Comparison of ENCODE assay signal across 8 cellular contexts in genomic region chr3:133040696-133041523, GRCh38. TPM values are rescaled to one million over a fixed set of nuclear protein-coding genes. Genes with fewer than 3 reads are reported as not detected.
DNase-seq lines count a peak whose midpoint lies in the region; ATAC-seq and TF ChIP-seq lines count a peak whose summit lies in the region.

No MANE protein-coding gene starts in this region.

- peaks cover 50% of the 10 kb centered on the region for H3K27me3 Mint-ChIP-seq in T-helper 17 cell

- H3K4me3 ChIP-seq in fibroblast of villous mesenchyme (ENCODE audit: low read depth, low read length) = no peak overlapping the region

- DNase-seq in DMS 273 treated with DMSO at 0.1 percent for 48 hours (lab: John Stamatoyannopoulos, UW) (peak; percentile 76), NCI-H187 (lab: John Stamatoyannopoulos, UW) (peak; percentile 59 to 68), UCSD-AML1 (lab: John Stamatoyannopoulos, UW; ENCODE audit: unreplicated experiment) (peak; percentile 58), fibroblast of villous mesenchyme (ENCODE audit: low read depth) (peak; percentile 63), omental fat pad (ENCODE audit: low spot score) (no peak), T-helper 17 cell (no peak)

- peak; percentile 80 for TF ChIP-seq CTCF in fibroblast of villous mesenchyme (IDR thresholded peaks at IDR 0.05; ENCODE audit: insufficient read depth, low read depth, low read length)
- TF ChIP-seq CTCF in omental fat pad (IDR thresholded peaks at IDR 0.05) = no peak

- peak; percentile 51 for ATAC-seq in GM21619 (IDR thresholded peaks at IDR 0.05; ENCODE audit: unreplicated experiment)
- peak; percentile 60 for ATAC-seq in omental fat pad (ENCODE audit: low FRiP score)
- no peak for ATAC-seq in T-helper 17 cell
- no peak for ATAC-seq in HG03159 (IDR thresholded peaks at IDR 0.05; ENCODE audit: unreplicated experiment)

- no peak overlapping the region for H3K27ac Mint-ChIP-seq in T-helper 17 cell

- no peak overlapping the region for H3K4me3 Mint-ChIP-seq in T-helper 17 cell

- H3K36me3 Mint-ChIP-seq in T-helper 17 cell (ENCODE audit: low read depth) = no peaks in the 10 kb centered on the region

- no peaks in the 10 kb centered on the region for H3K4me1 Mint-ChIP-seq in T-helper 17 cell

- H3K9me3 ChIP-seq in T-helper 17 cell (ENCODE audit: control insufficient read depth, low read length, poor library complexity, severe bottlenecking) = no peaks in the 10 kb centered on the region

RNA-seq across cellular contexts. Expression of gene TMEM108, which starts 2.7 kb away (rescaled TPM):
- total RNA-seq in fibroblast of villous mesenchyme (under 0.01 and 0.32 TPM in 2 replicates), omental fat pad (1 to 10 TPM in 1 of 4 donors, under 1 TPM in 2, not detected in 1; 0.93 to 1.3 (median 0.96) TPM), T-helper 17 cell (under 1 TPM in 1 of 2 donors, not detected in 1; 0.29 TPM)

Comparison
In these comparisons a context has a peak if more than half of its experiments do, and no peak if none do; other contexts are left out.
1. DNase-seq: peak in DMS 273 treated with DMSO at 0.1 percent for 48 hours (single experiment), NCI-H187 (2 of 2), UCSD-AML1 (single experiment) and fibroblast of villous mesenchyme (single experiment); none in omental fat pad (single experiment) and T-helper 17 cell (0 of 3).
2. ATAC-seq: peak in GM21619 (single experiment) and omental fat pad (single experiment); none in T-helper 17 cell (single experiment) and HG03159 (single experiment).